1 cellular context compared by ENCODE assay signal in genomic region chr21:34642211-34643075, GRCh38.
A peak's percentile ranks its signal among the peaks of the same experiment; 100 is the strongest.
TF ChIP-seq lines count a peak whose summit lies in the region.

No MANE protein-coding gene starts in this region.

TF ChIP-seq in GM12878, 131 proteins besides CTCF, POLR2A, EP300 and RAD21 (continued from another document and continues in another):
- TF ChIP-seq ZNF592 (IDR thresholded peaks at IDR 0.05), result no peak
- TF ChIP-seq MLLT1 (IDR thresholded peaks at IDR 0.05), result peak; percentile 54; the same call in 1 of the 2 replicates
- no peak for TF ChIP-seq BCLAF1 (IDR thresholded peaks at IDR 0.05)
- no peak for TF ChIP-seq USF2 (IDR thresholded peaks at IDR 0.05; ENCODE audit: borderline replicate concordance, low read depth, low read length)
- TF ChIP-seq E2F8 (IDR thresholded peaks at IDR 0.05; ENCODE audit: low read depth, partially characterized antibody), result no peak
- TF ChIP-seq SREBF2 (IDR thresholded peaks at IDR 0.05; ENCODE audit: low read length), result no peak
- no peak for TF ChIP-seq BRCA1 (IDR thresholded peaks at IDR 0.05; ENCODE audit: low read depth, low read length)
- no peak for TF ChIP-seq CUX1 (IDR thresholded peaks at IDR 0.05; ENCODE audit: insufficient replicate concordance, low read depth, low read length)
- no peak for TF ChIP-seq PRDM15 (CRISPR knock-in tag; IDR thresholded peaks at IDR 0.05)
- TF ChIP-seq YY1 (IDR thresholded peaks at IDR 0.05; ENCODE audit: low read depth, low read length), result peak; percentile 13; the same call in 1 of the 2 replicates
- no peak for TF ChIP-seq E4F1 (IDR thresholded peaks at IDR 0.05; ENCODE audit: borderline replicate concordance, partially characterized antibody)
- no peak for TF ChIP-seq SPI1 (IDR thresholded peaks at IDR 0.05; ENCODE audit: borderline replicate concordance, insufficient read depth, low read depth, low read length)
- no peak for TF ChIP-seq MXI1 (IDR thresholded peaks at IDR 0.05; ENCODE audit: low read depth, low read length)
- TF ChIP-seq RELB (IDR thresholded peaks at IDR 0.05; ENCODE audit: low read depth), result peak; percentile 70; the same call in 1 of the 2 replicates
- no peak for TF ChIP-seq ASH2L (IDR thresholded peaks at IDR 0.05; ENCODE audit: borderline replicate concordance, low read depth)
- TF ChIP-seq CHD2 (IDR thresholded peaks at IDR 0.05; ENCODE audit: borderline replicate concordance, low read depth, low read length), result 0 out of 2 replicates have a peak, but pooled peaks have one; percentile 59
- no peak for TF ChIP-seq HDGF (IDR thresholded peaks at IDR 0.05)
- TF ChIP-seq MYC (IDR thresholded peaks at IDR 0.05; ENCODE audit: insufficient read depth, insufficient read length, insufficient replicate concordance, low read length, severe bottlenecking), result no peak
- TF ChIP-seq NR2F1 (conservative IDR thresholded peaks at IDR 0.05), result peak; percentile 80
- no peak for TF ChIP-seq MTA3 (IDR thresholded peaks at IDR 0.05; ENCODE audit: borderline replicate concordance, low read length)
- TF ChIP-seq ZNF217 (IDR thresholded peaks at IDR 0.05), result no peak
- no peak for TF ChIP-seq NR2C1 (IDR thresholded peaks at IDR 0.05)
- no peak for TF ChIP-seq JUND (IDR thresholded peaks at IDR 0.05; ENCODE audit: low read depth, low read length)
- TF ChIP-seq HDAC2 (IDR thresholded peaks at IDR 0.05), result no peak
- no peak for TF ChIP-seq CHD1 (IDR thresholded peaks at IDR 0.05; ENCODE audit: low read depth, low read length)
- TF ChIP-seq ESRRA (IDR thresholded peaks at IDR 0.05; ENCODE audit: low read length), result no peak
